Comparison of ENCODE assay signal across 9 cellular contexts in genomic region chr21:28832013-28832714, GRCh38.
A peak's percentile ranks its signal among the peaks of the same experiment; 100 is the strongest.
DNase-seq lines count a peak whose midpoint lies in the region; ATAC-seq and TF ChIP-seq lines count a peak whose summit lies in the region.
"Had no signal": no experiment of that assay in that cellular context is flagged by ENCODE, and none has a peak within 500 bp of the region (broad histone marks: within the 10 kb centered on the region; RNA-seq: fewer than 3 reads in every experiment).

No MANE protein-coding gene starts in this region.

- no peak for TF ChIP-seq CTCF in hepatocyte (IDR thresholded peaks at IDR 0.05; ENCODE audit: poor library complexity)

- H3K27ac ChIP-seq in CD4-positive, alpha-beta memory T cell (ENCODE audit: low read depth, low read length) = no peak overlapping the region
- H3K27ac ChIP-seq in hepatocyte = peak overlapping the region; percentile 24
- H3K27ac ChIP-seq: sigmoid colon had no signal

- H3K9me3 Mint-ChIP-seq in CD4-positive, alpha-beta memory T cell = peaks cover 0 to 2% (median 0%) of the 10 kb centered on the region in 8 donors
- H3K9me3 Mint-ChIP-seq in activated CD4-positive, alpha-beta memory T cell treated with anti-CD3 and anti-CD28 coated beads for 36 hours = no peaks in the 10 kb centered on the region
- H3K9me3 Mint-ChIP-seq in stimulated activated naive B cell treated with anti-CD40 and anti-IgM and Interleukin-4, amounts not matched to agents 10 μg/mL and 1 μg/mL and 100 μg/mL, for 72 hours = no peaks in the 10 kb centered on the region

- peaks cover 82% of the 10 kb centered on the region for H3K4me1 ChIP-seq in CD4-positive, alpha-beta memory T cell (ENCODE audit: insufficient read depth, low read length)
- peaks cover 33% of the 10 kb centered on the region for H3K4me1 ChIP-seq in hepatocyte (ENCODE audit: insufficient read depth)
- H3K4me1 ChIP-seq: sigmoid colon had no signal

- no peaks in the 10 kb centered on the region for H3K9me3 ChIP-seq in CD4-positive, alpha-beta memory T cell (ENCODE audit: control insufficient read depth in 1 of 2, low read length in 2 of 2)
- H3K9me3 ChIP-seq in hepatocyte (ENCODE audit: low read depth) = no peaks in the 10 kb centered on the region
- H3K9me3 ChIP-seq: sigmoid colon had no signal

- CTCF ChIA-PET in CD4-positive, alpha-beta memory T cell (lab: Charles Lee; ENCODE audit: partially characterized antibody) = interaction anchor here (0.7 to 1.6 kb wide), 3 partner anchors 52 to 87 kb away, joined by 3 to 7 read pairs (median 4); no protein-coding TSS in a partner anchor
- CTCF ChIA-PET in activated CD4-positive, alpha-beta memory T cell treated with anti-CD3 and anti-CD28 coated beads for 36 hours (lab: Charles Lee) = no interaction called here

- H3K4me3 Mint-ChIP-seq in CD4-positive, alpha-beta memory T cell = peak overlapping the region; percentile 33 to 89 (median 69)
- H3K4me3 Mint-ChIP-seq in activated CD4-positive, alpha-beta memory T cell treated with anti-CD3 and anti-CD28 coated beads for 36 hours = no peak overlapping the region
- H3K4me3 Mint-ChIP-seq in stimulated activated naive B cell treated with anti-CD40 and anti-IgM and Interleukin-4, amounts not matched to agents 10 μg/mL and 1 μg/mL and 100 μg/mL, for 72 hours = no peak overlapping the region

- H3K27me3 Mint-ChIP-seq in CD4-positive, alpha-beta memory T cell = no peaks in the 10 kb centered on the region
- no peaks in the 10 kb centered on the region for H3K27me3 Mint-ChIP-seq in activated CD4-positive, alpha-beta memory T cell treated with anti-CD3 and anti-CD28 coated beads for 36 hours
- H3K27me3 Mint-ChIP-seq in stimulated activated naive B cell treated with anti-CD40 and anti-IgM and Interleukin-4, amounts not matched to agents 10 μg/mL and 1 μg/mL and 100 μg/mL, for 72 hours = peaks cover 5% of the 10 kb centered on the region in 2 donors

- no peak overlapping the region for H3K4me2 ChIP-seq in hepatocyte

- intact Hi-C loops in CD4-positive, alpha-beta memory T cell (cut with micrococcal nuclease) = loop anchor here (1.0 kb wide), 1 partner anchor 53 kb away; a partner anchor contains a TSS
- intact Hi-C loops in activated CD4-positive, alpha-beta memory T cell treated with anti-CD3 and anti-CD28 coated beads for 36 hours (cut with micrococcal nuclease) = loop anchor here (2.0 to 10.0 kb wide), 4 partner anchors 65 to 473 kb away; partner anchors contain the start of genes CCT8 and LTN1

- H3K79me2 ChIP-seq in hepatocyte = no peaks in the 10 kb centered on the region

- no peaks in the 10 kb centered on the region for H3K9me2 ChIP-seq in hepatocyte (replicated peaks; ENCODE audit: insufficient read depth)

- peak overlapping the region; percentile 48 to 89 (median 67) for H3K27ac Mint-ChIP-seq in CD4-positive, alpha-beta memory T cell
- H3K27ac Mint-ChIP-seq in activated CD4-positive, alpha-beta memory T cell treated with anti-CD3 and anti-CD28 coated beads for 36 hours = peak overlapping the region; percentile 63
- H3K27ac Mint-ChIP-seq in stimulated activated naive B cell treated with anti-CD40 and anti-IgM and Interleukin-4, amounts not matched to agents 10 μg/mL and 1 μg/mL and 100 μg/mL, for 72 hours = no peak overlapping the region

- H3K36me3 Mint-ChIP-seq in CD4-positive, alpha-beta memory T cell = peaks cover 0 to 1% of the 10 kb centered on the region in 2 donors
- H3K36me3 Mint-ChIP-seq in activated CD4-positive, alpha-beta memory T cell treated with anti-CD3 and anti-CD28 coated beads for 36 hours = no peaks in the 10 kb centered on the region
- peaks cover 0 to 14% of the 10 kb centered on the region in 2 donors for H3K36me3 Mint-ChIP-seq in stimulated activated naive B cell treated with anti-CD40 and anti-IgM and Interleukin-4, amounts not matched to agents 10 μg/mL and 1 μg/mL and 100 μg/mL, for 72 hours

- no peaks in the 10 kb centered on the region for H4K20me1 ChIP-seq in hepatocyte (ENCODE audit: insufficient read depth, poor library complexity, severe bottlenecking)

- no peak overlapping the region for H2AFZ ChIP-seq in hepatocyte

- 59% methylated on average over 1 of the region's 1 CpG for WGBS in hepatocyte (ENCODE audit: low lambda C conversion rate, missing lambda C conversion rate)

- peak; percentile 63 for ATAC-seq in HG03139 (IDR thresholded peaks at IDR 0.05; ENCODE audit: unreplicated experiment)
- ATAC-seq in HG03045 (IDR thresholded peaks at IDR 0.05; ENCODE audit: unreplicated experiment) = no peak
- no peak for ATAC-seq in stimulated activated naive B cell treated with anti-CD40 and anti-IgM and Interleukin-4, amounts not matched to agents 10 μg/mL and 1 μg/mL and 100 μg/mL, for 72 hours (replicated peaks)

- no peaks in the 10 kb centered on the region for H3K36me3 ChIP-seq in CD4-positive, alpha-beta memory T cell (ENCODE audit: insufficient read depth, low read length)
- no peaks in the 10 kb centered on the region for H3K36me3 ChIP-seq in hepatocyte (replicated peaks; ENCODE audit: insufficient read depth, low read depth)
- H3K36me3 ChIP-seq: sigmoid colon had no signal

- no peaks in the 10 kb centered on the region for H3K27me3 ChIP-seq in CD4-positive, alpha-beta memory T cell (ENCODE audit: insufficient read depth, low read length)
- no peaks in the 10 kb centered on the region for H3K27me3 ChIP-seq in hepatocyte
- H3K27me3 ChIP-seq: sigmoid colon had no signal

- peaks cover 58 to 83% (median 66%) of the 10 kb centered on the region in 4 donors for H3K4me1 Mint-ChIP-seq in CD4-positive, alpha-beta memory T cell
- peaks cover 57% of the 10 kb centered on the region for H3K4me1 Mint-ChIP-seq in activated CD4-positive, alpha-beta memory T cell treated with anti-CD3 and anti-CD28 coated beads for 36 hours (ENCODE audit: low read depth)
- peaks cover 0 to under 1% of the 10 kb centered on the region in 2 donors for H3K4me1 Mint-ChIP-seq in stimulated activated naive B cell treated with anti-CD40 and anti-IgM and Interleukin-4, amounts not matched to agents 10 μg/mL and 1 μg/mL and 100 μg/mL, for 72 hours

- H3K4me3 ChIP-seq in CD4-positive, alpha-beta memory T cell (ENCODE audit: low read length in 2 of 2) = peak overlapping the region in 1 of 2 donors; percentile 36
- no peak overlapping the region for H3K4me3 ChIP-seq in hepatocyte
- H3K4me3 ChIP-seq: sigmoid colon had no signal

- POLR2A ChIA-PET in CD4-positive, alpha-beta memory T cell (lab: Charles Lee; ENCODE audit: partially characterized antibody) = interaction anchor here (0.7 to 2.2 kb wide), 10 partner anchors 8 to 192 kb away, joined by 3 to 42 read pairs (median 4); partner anchors contain the start of genes LTN1 and RWDD2B
- POLR2A ChIA-PET in activated CD4-positive, alpha-beta memory T cell treated with anti-CD3 and anti-CD28 coated beads for 36 hours (lab: Charles Lee) = interaction anchor here (0.7 to 1.0 kb wide), 2 partner anchors 63 to 161 kb away, joined by 3 to 5 read pairs; partner anchors contain the start of gene LTN1

- DNase-seq in CD4-positive, alpha-beta memory T cell = peak; percentile 39 to 65 (median 52)
- no peak for DNase-seq in activated CD4-positive, alpha-beta memory T cell treated with anti-CD3 and anti-CD28 coated beads for 36 hours
- DNase-seq in hepatocyte (ENCODE audit: low spot score) (no peak), dedifferentiated amniotic fluid mesenchymal stem cell (ENCODE audit: extremely low spot score) (no peak), NCI-H1436 (lab: John Stamatoyannopoulos, UW) (no peak)
- DNase-seq in stimulated activated naive B cell treated with anti-CD40 and anti-IgM and Interleukin-4, amounts not matched to agents 10 μg/mL and 1 μg/mL and 100 μg/mL, for 72 hours = no peak
- DNase-seq: sigmoid colon had no signal

Comparison
In these comparisons a context has a peak if more than half of its experiments do, and no peak if none do; other contexts are left out.
1. DNase-seq: peak in CD4-positive, alpha-beta memory T cell (5 of 5); none in activated CD4-positive, alpha-beta memory T cell treated with anti-CD3 and anti-CD28 coated beads for 36 hours (single experiment), hepatocyte (single experiment), dedifferentiated amniotic fluid mesenchymal stem cell (single experiment), NCI-H1436 (single experiment) and stimulated activated naive B cell treated with anti-CD40 and anti-IgM and Interleukin-4, amounts not matched to agents 10 μg/mL and 1 μg/mL and 100 μg/mL, for 72 hours (single experiment).
2. H3K4me3 Mint-ChIP-seq: peak in CD4-positive, alpha-beta memory T cell (8 of 8); none in activated CD4-positive, alpha-beta memory T cell treated with anti-CD3 and anti-CD28 coated beads for 36 hours (single experiment) and stimulated activated naive B cell treated with anti-CD40 and anti-IgM and Interleukin-4, amounts not matched to agents 10 μg/mL and 1 μg/mL and 100 μg/mL, for 72 hours (0 of 2).